Comparison of ENCODE assay signal across 8 cellular contexts in genomic region chr12:48996794-48997718, GRCh38. TPM values are rescaled to one million over a fixed set of nuclear protein-coding genes. Genes with fewer than 3 reads are reported as not detected.
DNase-seq lines count a peak whose midpoint lies in the region; ATAC-seq and TF ChIP-seq lines count a peak whose summit lies in the region.

No MANE protein-coding gene starts in this region.

- peaks cover 33% of the 10 kb centered on the region for H3K4me1 Mint-ChIP-seq in activated CD4-positive, alpha-beta memory T cell treated with anti-CD3 and anti-CD28 coated beads, Interleukin-2, amount 10 ng/mL, durations not matched to agents 7 days and 5 days
- peaks cover 37% of the 10 kb centered on the region for H3K4me1 Mint-ChIP-seq in stimulated activated naive CD8-positive, alpha-beta T cell treated with anti-CD3 and anti-CD28 coated beads, Interleukin-15, Interleukin-2, amounts not matched to agents 100 ng/mL and 50 ng/mL, for 24 hours (ENCODE audit: low read depth)

- ATAC-seq in HG02852 (IDR thresholded peaks at IDR 0.05; ENCODE audit: unreplicated experiment) = no peak

- H3K4me3 Mint-ChIP-seq in activated CD4-positive, alpha-beta memory T cell treated with anti-CD3 and anti-CD28 coated beads, Interleukin-2, amount 10 ng/mL, durations not matched to agents 7 days and 5 days = peak overlapping the region; percentile 16
- peak overlapping the region; percentile 58 for H3K4me3 Mint-ChIP-seq in stimulated activated naive CD8-positive, alpha-beta T cell treated with anti-CD3 and anti-CD28 coated beads, Interleukin-15, Interleukin-2, amounts not matched to agents 100 ng/mL and 50 ng/mL, for 24 hours

- H3K27ac Mint-ChIP-seq in activated CD4-positive, alpha-beta memory T cell treated with anti-CD3 and anti-CD28 coated beads, Interleukin-2, amount 10 ng/mL, durations not matched to agents 7 days and 5 days = no peak overlapping the region
- no peak overlapping the region for H3K27ac Mint-ChIP-seq in stimulated activated naive CD8-positive, alpha-beta T cell treated with anti-CD3 and anti-CD28 coated beads, Interleukin-15, Interleukin-2, amounts not matched to agents 100 ng/mL and 50 ng/mL, for 24 hours

- peak; percentile 70 for TF ChIP-seq CTCF in epithelial cell of proximal tubule (conservative IDR thresholded peaks at IDR 0.05; ENCODE audit: low read depth, low read length)

- H3K27me3 Mint-ChIP-seq in activated CD4-positive, alpha-beta memory T cell treated with anti-CD3 and anti-CD28 coated beads, Interleukin-2, amount 10 ng/mL, durations not matched to agents 7 days and 5 days = peaks cover 60% of the 10 kb centered on the region
- peaks cover 51% of the 10 kb centered on the region for H3K27me3 Mint-ChIP-seq in stimulated activated naive CD8-positive, alpha-beta T cell treated with anti-CD3 and anti-CD28 coated beads, Interleukin-15, Interleukin-2, amounts not matched to agents 100 ng/mL and 50 ng/mL, for 24 hours

- H3K9me3 Mint-ChIP-seq in activated CD4-positive, alpha-beta memory T cell treated with anti-CD3 and anti-CD28 coated beads, Interleukin-2, amount 10 ng/mL, durations not matched to agents 7 days and 5 days = no peaks in the 10 kb centered on the region
- H3K9me3 Mint-ChIP-seq in stimulated activated naive CD8-positive, alpha-beta T cell treated with anti-CD3 and anti-CD28 coated beads, Interleukin-15, Interleukin-2, amounts not matched to agents 100 ng/mL and 50 ng/mL, for 24 hours = no peaks in the 10 kb centered on the region

- H3K4me3 ChIP-seq in epithelial cell of proximal tubule (ENCODE audit: low read depth, low read length) = peak overlapping the region; percentile 42

- peaks cover 17% of the 10 kb centered on the region for H3K36me3 Mint-ChIP-seq in activated CD4-positive, alpha-beta memory T cell treated with anti-CD3 and anti-CD28 coated beads, Interleukin-2, amount 10 ng/mL, durations not matched to agents 7 days and 5 days (ENCODE audit: low read depth)
- peaks cover 17% of the 10 kb centered on the region for H3K36me3 Mint-ChIP-seq in stimulated activated naive CD8-positive, alpha-beta T cell treated with anti-CD3 and anti-CD28 coated beads, Interleukin-15, Interleukin-2, amounts not matched to agents 100 ng/mL and 50 ng/mL, for 24 hours (ENCODE audit: low read depth)

- DNase-seq in NCI-H345 (lab: John Stamatoyannopoulos, UW) (peak; percentile 28), NCI-H345 treated with DMSO at 0.1 percent for 48 hours (lab: John Stamatoyannopoulos, UW; ENCODE audit: unreplicated experiment) (no peak), NCI-H2107 treated with DMSO at 0.1 percent for 48 hours (lab: John Stamatoyannopoulos, UW; ENCODE audit: unreplicated experiment) (peak; percentile 79), epithelial cell of proximal tubule (ENCODE audit: low read depth) (no peak), midbrain (lab: John Stamatoyannopoulos, UW) (peak; percentile 58)
- peak; percentile 68 for DNase-seq in activated CD4-positive, alpha-beta memory T cell treated with anti-CD3 and anti-CD28 coated beads, Interleukin-2, amount 10 ng/mL, durations not matched to agents 7 days and 5 days

- CTCF ChIA-PET in activated CD4-positive, alpha-beta memory T cell treated with anti-CD3 and anti-CD28 coated beads, Interleukin-2, amount 10 ng/mL, durations not matched to agents 7 days and 5 days (lab: Charles Lee) = interaction anchor here (0.5 to 10.7 kb wide), 24 partner anchors 8 to 648 kb away, joined by 3 to 116 read pairs (median 4); partner anchors contain the start of genes DDX23, DHH, LMBR1L and PRKAG1

- POLR2A ChIA-PET in activated CD4-positive, alpha-beta memory T cell treated with anti-CD3 and anti-CD28 coated beads, Interleukin-2, amount 10 ng/mL, durations not matched to agents 7 days and 5 days (lab: Charles Lee) = interaction anchor here (0.6 to 8.2 kb wide), 9 partner anchors 9 to 140 kb away, joined by 3 to 96 read pairs (median 3); partner anchors contain the start of genes FKBP11, PRKAG1 and TUBA1B

RNA-seq across cellular contexts. Expression of gene DDN, which starts 2.1 kb away (rescaled TPM):
- total RNA-seq in activated CD4-positive, alpha-beta memory T cell treated with anti-CD3 and anti-CD28 coated beads, Interleukin-2, amount 10 ng/mL, durations not matched to agents 7 days and 5 days = under 1 TPM; 0.23 TPM
- total RNA-seq in epithelial cell of proximal tubule = 0.14 and 0.29 TPM in 2 replicates

RNA-seq across cellular contexts. Expression of gene WNT1, which starts 18.9 kb away (rescaled TPM):
- total RNA-seq in activated CD4-positive, alpha-beta memory T cell treated with anti-CD3 and anti-CD28 coated beads, Interleukin-2, amount 10 ng/mL, durations not matched to agents 7 days and 5 days = under 1 TPM; 0.33 to 0.73 TPM
- not detected in 2 replicates for total RNA-seq in epithelial cell of proximal tubule

RNA-seq across cellular contexts. Expression of gene PRKAG1, which starts 21.5 kb away (rescaled TPM):
- 10 to 100 TPM; 65.9 to 70.2 TPM for total RNA-seq in activated CD4-positive, alpha-beta memory T cell treated with anti-CD3 and anti-CD28 coated beads, Interleukin-2, amount 10 ng/mL, durations not matched to agents 7 days and 5 days
- total RNA-seq in epithelial cell of proximal tubule = 50.7 and 68.5 TPM in 2 replicates

RNA-seq across cellular contexts. Expression of gene WNT10B, which starts 25.5 kb away (rescaled TPM):
- total RNA-seq in activated CD4-positive, alpha-beta memory T cell treated with anti-CD3 and anti-CD28 coated beads, Interleukin-2, amount 10 ng/mL, durations not matched to agents 7 days and 5 days = 1 to 10 TPM; 4.1 to 4.2 TPM
- not detected in 2 replicates for total RNA-seq in epithelial cell of proximal tubule

RNA-seq across cellular contexts. Expression of gene ARF3, which starts 39.8 kb away (rescaled TPM):
- total RNA-seq in activated CD4-positive, alpha-beta memory T cell treated with anti-CD3 and anti-CD28 coated beads, Interleukin-2, amount 10 ng/mL, durations not matched to agents 7 days and 5 days = 100 to 1,000 TPM; 114 to 122 TPM
- 62.8 and 108 TPM in 2 replicates for total RNA-seq in epithelial cell of proximal tubule

Comparison
In these comparisons a context has a peak if more than half of its experiments do, and no peak if none do; other contexts are left out.
1. DNase-seq: peak in NCI-H345 (single experiment), NCI-H2107 treated with DMSO at 0.1 percent for 48 hours (single experiment), activated CD4-positive, alpha-beta memory T cell treated with anti-CD3 and anti-CD28 coated beads, Interleukin-2, amount 10 ng/mL, durations not matched to agents 7 days and 5 days (single experiment) and midbrain (single experiment); none in NCI-H345 treated with DMSO at 0.1 percent for 48 hours (single experiment) and epithelial cell of proximal tubule (single experiment).